8 cellular contexts compared by ENCODE assay signal in the genomic region with DNA sequence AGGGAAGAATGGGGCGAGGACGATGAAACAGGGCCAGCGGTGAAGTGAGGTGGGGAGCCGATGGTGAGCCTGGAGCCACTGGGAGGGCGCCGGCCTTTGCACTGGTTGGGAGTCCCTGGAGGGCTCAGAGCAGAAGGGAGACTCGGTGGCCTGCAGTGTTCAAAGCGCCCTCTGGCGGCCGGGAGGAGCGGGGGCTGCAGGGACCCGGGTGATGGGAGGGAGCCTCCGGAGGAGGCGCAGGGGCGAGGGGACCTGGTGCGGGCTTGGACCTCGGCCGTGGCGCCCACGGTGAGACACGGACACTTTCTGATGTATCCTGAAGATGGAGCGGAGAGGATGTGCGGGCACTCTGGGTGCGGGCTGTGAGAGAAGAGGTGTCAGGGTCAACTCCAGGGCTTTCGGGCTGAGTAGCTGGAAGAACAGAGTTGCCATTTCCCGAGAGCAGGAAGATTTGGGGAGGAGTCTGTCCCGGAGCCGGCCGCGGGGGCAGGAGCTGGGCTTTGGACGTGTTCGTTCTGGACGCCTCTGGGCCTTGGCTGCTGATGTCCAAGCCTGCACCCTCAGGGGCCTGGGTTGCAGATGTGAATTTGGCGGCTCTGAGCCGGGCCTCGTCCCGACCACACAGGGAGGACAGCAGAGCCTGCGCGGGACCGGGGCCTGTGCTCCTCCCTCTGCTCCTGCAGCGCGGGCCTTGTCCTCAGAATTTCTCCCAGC. TPM values are rescaled to one million over a fixed set of nuclear protein-coding genes. Genes with fewer than 3 reads are reported as not detected.
DNase-seq lines count a peak whose midpoint lies in the region; ATAC-seq and TF ChIP-seq lines count a peak whose summit lies in the region.

No MANE protein-coding gene starts in this region.

- peak; percentile 79 for TF ChIP-seq CTCF in neural crest cell (conservative IDR thresholded peaks at IDR 0.05)
- peak in 2 of 3 experiments; percentile 53 to 76 for TF ChIP-seq CTCF in testis (IDR thresholded peaks at IDR 0.05)

- H3K4me3 Mint-ChIP-seq in activated CD8-positive, alpha-beta memory T cell treated with anti-CD3 and anti-CD28 coated beads, Interleukin-2, amount 10 ng/mL, durations not matched to agents 7 days and 5 days = no peak overlapping the region
- H3K4me3 Mint-ChIP-seq in neural crest cell = no peak overlapping the region

- H3K4me1 Mint-ChIP-seq in activated CD8-positive, alpha-beta memory T cell treated with anti-CD3 and anti-CD28 coated beads, Interleukin-2, amount 10 ng/mL, durations not matched to agents 7 days and 5 days = peaks cover 10% of the 10 kb centered on the region
- peaks cover 12% of the 10 kb centered on the region for H3K4me1 Mint-ChIP-seq in neural crest cell

- H3K27me3 ChIP-seq in testis = no peaks in the 10 kb centered on the region

- no peak for TF ChIP-seq POLR2A in erythroblast (IDR thresholded peaks at IDR 0.05; ENCODE audit: low read length)
- TF ChIP-seq POLR2A in testis (IDR thresholded peaks at IDR 0.05) = no peak

- peak; percentile 90 for DNase-seq in Right ventricle myocardium inferior (ENCODE audit: missing footprints)
- no peak for DNase-seq in cardiac septum (ENCODE audit: low spot score)
- DNase-seq in NCI-H82 (lab: John Stamatoyannopoulos, UW) = peak; percentile 79
- DNase-seq in activated CD8-positive, alpha-beta memory T cell treated with anti-CD3 and anti-CD28 coated beads, Interleukin-2, amount 10 ng/mL, durations not matched to agents 7 days and 5 days = peak; percentile 73
- peak; percentile 59 to 72 for DNase-seq in erythroblast (lab: John Stamatoyannopoulos, UW)
- peak; percentile 78 for DNase-seq in neural crest cell (ENCODE audit: low read depth, low spot score)
- peak; percentile 87 for DNase-seq in testis

- peak overlapping the region in 1 of 2 donors; percentile 11 for H3K27ac ChIP-seq in testis

- peaks cover 5% of the 10 kb centered on the region for H3K4me1 ChIP-seq in testis

- peak; percentile 94 for ATAC-seq in Right ventricle myocardium inferior
- peak; percentile 83 for ATAC-seq in activated CD8-positive, alpha-beta memory T cell treated with anti-CD3 and anti-CD28 coated beads, Interleukin-2, amount 10 ng/mL, durations not matched to agents 7 days and 5 days
- ATAC-seq in GM18502 (IDR thresholded peaks at IDR 0.05; ENCODE audit: poor library complexity, unreplicated experiment) = no peak

- H3K9me3 ChIP-seq in testis = no peaks in the 10 kb centered on the region

- CTCF ChIA-PET in activated CD8-positive, alpha-beta memory T cell treated with anti-CD3 and anti-CD28 coated beads, Interleukin-2, amount 10 ng/mL, durations not matched to agents 7 days and 5 days (lab: Charles Lee) = interaction anchor here (1.0 to 9.1 kb wide), 4 partner anchors 11 to 189 kb away, joined by 3 to 264 read pairs (median 5); no protein-coding TSS in a partner anchor

- H3K4me3 ChIP-seq in testis = peak overlapping the region; percentile 25 to 32

- H3K36me3 ChIP-seq in testis (ENCODE audit: low read depth, missing control alignments) = no peaks in the 10 kb centered on the region

- 25 to 64% methylated on average over 19 to 39 of the region's 42 CpGs for WGBS in testis, 2 donors

- intact Hi-C loops in Right ventricle myocardium inferior (cut with DNase I) = no loop called here
- intact Hi-C loops in cardiac septum (cut with DNase I) = loop anchor here (5.0 kb wide), 1 partner anchor 188 kb away; no protein-coding TSS in a partner anchor
- intact Hi-C loops in testis (cut with DNase I; ENCODE audit: low total_unique reads) = loop anchor here (10.0 kb wide), 1 partner anchor 105 kb away; no protein-coding TSS in a partner anchor

- H3K36me3 Mint-ChIP-seq in activated CD8-positive, alpha-beta memory T cell treated with anti-CD3 and anti-CD28 coated beads, Interleukin-2, amount 10 ng/mL, durations not matched to agents 7 days and 5 days = no peaks in the 10 kb centered on the region
- no peaks in the 10 kb centered on the region for H3K36me3 Mint-ChIP-seq in neural crest cell (ENCODE audit: low read depth)

- no peaks in the 10 kb centered on the region for H3K9me3 Mint-ChIP-seq in activated CD8-positive, alpha-beta memory T cell treated with anti-CD3 and anti-CD28 coated beads, Interleukin-2, amount 10 ng/mL, durations not matched to agents 7 days and 5 days (ENCODE audit: low read depth)
- peaks cover 3% of the 10 kb centered on the region for H3K9me3 Mint-ChIP-seq in neural crest cell

- no peak overlapping the region for H3K27ac Mint-ChIP-seq in activated CD8-positive, alpha-beta memory T cell treated with anti-CD3 and anti-CD28 coated beads, Interleukin-2, amount 10 ng/mL, durations not matched to agents 7 days and 5 days
- H3K27ac Mint-ChIP-seq in neural crest cell (ENCODE audit: unreplicated experiment) = no peak overlapping the region

- H3K27me3 Mint-ChIP-seq in activated CD8-positive, alpha-beta memory T cell treated with anti-CD3 and anti-CD28 coated beads, Interleukin-2, amount 10 ng/mL, durations not matched to agents 7 days and 5 days = peaks cover 24% of the 10 kb centered on the region
- H3K27me3 Mint-ChIP-seq in neural crest cell (ENCODE audit: low read depth) = peaks cover 9% of the 10 kb centered on the region

RNA-seq across cellular contexts. Expression of gene HEYL, which starts 29.7 kb away (rescaled TPM):
- total RNA-seq in Right ventricle myocardium inferior = 19.8 TPM
- 20.5 TPM for total RNA-seq in cardiac septum
- total RNA-seq in activated CD8-positive, alpha-beta memory T cell treated with anti-CD3 and anti-CD28 coated beads, Interleukin-2, amount 10 ng/mL, durations not matched to agents 7 days and 5 days = not detected
- total RNA-seq in neural crest cell = 4.9 and 5.0 TPM in 2 replicates
- total RNA-seq in testis = 10 to 100 TPM; 52.8 to 55.5 TPM
- polyA plus RNA-seq in testis (ENCODE audit: insufficient read depth, low read depth, low replicate concordance) = 44.7 TPM

RNA-seq across cellular contexts. Expression of gene PABPC4, which starts 33.2 kb away (rescaled TPM):
- total RNA-seq in Right ventricle myocardium inferior (196 TPM), cardiac septum (239 TPM), neural crest cell (318 and 321 TPM in 2 replicates), testis (100 to 1,000 TPM; 407 to 411 TPM)
- 100 to 1,000 TPM; 183 to 211 TPM for total RNA-seq in activated CD8-positive, alpha-beta memory T cell treated with anti-CD3 and anti-CD28 coated beads, Interleukin-2, amount 10 ng/mL, durations not matched to agents 7 days and 5 days
- polyA plus RNA-seq in testis (ENCODE audit: insufficient read depth, low read depth, low replicate concordance) = 229 TPM
